30 cellular contexts compared by ENCODE assay signal in the genomic region with DNA sequence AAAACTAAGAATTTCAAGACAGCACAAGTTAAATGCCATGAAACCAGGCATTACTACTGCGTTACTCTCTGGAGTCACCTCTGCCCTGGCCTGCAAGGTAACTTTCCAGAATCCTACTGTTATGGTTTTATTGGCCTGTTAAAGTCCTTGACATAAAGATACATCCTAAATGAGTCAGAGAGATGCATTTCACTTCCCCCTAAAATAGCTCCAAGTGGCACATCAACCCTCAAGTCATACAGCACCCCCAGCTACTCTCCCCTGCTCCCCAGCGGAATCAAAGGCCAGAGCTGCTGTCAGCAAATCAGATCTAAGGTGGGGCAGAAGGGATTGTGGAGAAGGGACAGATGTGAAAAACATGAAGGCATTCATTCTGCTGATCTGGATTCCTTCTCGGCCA. TPM values are rescaled to one million over a fixed set of nuclear protein-coding genes. Genes with fewer than 3 reads are reported as not detected.
DNase-seq lines count a peak whose midpoint lies in the region; ATAC-seq, FAIRE-seq and TF ChIP-seq lines count a peak whose summit lies in the region.
"Had no signal": no experiment of that assay in that cellular context is flagged by ENCODE, and none has a peak within 500 bp of the region (broad histone marks: within the 10 kb centered on the region; RNA-seq: fewer than 3 reads in every experiment).

No MANE protein-coding gene starts in this region.

- SMC1A ChIA-PET in GM12878 (lab: Charles Lee; ENCODE audit: uncharacterized antibody, unreplicated experiment), result interaction anchor here (1.7 to 3.4 kb wide), 3 partner anchors 10 to 33 kb away, joined by 3 to 19 read pairs (median 14); partner anchors contain the start of gene CCL1

- H3K27me3 Mint-ChIP-seq in T-helper 1 cell treated with Interleukin-12 subunit alpha and Interleukin-12 subunit beta and Interleukin-4 antibody, amounts not matched to agents 30 μg/mL and 1 μg/mL, for 36 hours (ENCODE audit: low read depth), result peaks cover 24% of the 10 kb centered on the region
- H3K27me3 Mint-ChIP-seq in activated CD4-positive, alpha-beta memory T cell treated with anti-CD3 and anti-CD28 coated beads for 36 hours, result peaks cover 5% of the 10 kb centered on the region

- POLR2A ChIA-PET in GM12878 (lab: Charles Lee), result interaction anchor here (1.3 to 2.0 kb wide), 2 partner anchors 9 to 12 kb away, joined by 3 to 5 read pairs; partner anchors contain the start of gene CCL1
- POLR2A ChIA-PET in GM10248 (lab: Yijun Ruan, JAX), result no interaction called here
- POLR2A ChIA-PET in activated CD4-positive, alpha-beta memory T cell treated with anti-CD3 and anti-CD28 coated beads for 36 hours (lab: Charles Lee), result no interaction called here

- H3K9me3 ChIP-seq in GM12878 (replicated peaks; ENCODE audit: control insufficient read depth, insufficient read depth, low read length), result no peaks in the 10 kb centered on the region
- no peaks in the 10 kb centered on the region for H3K9me3 ChIP-seq in Karpas-422 (ENCODE audit: low read length)
- no peaks in the 10 kb centered on the region for H3K9me3 ChIP-seq in esophagus squamous epithelium
- H3K9me3 ChIP-seq: heart left ventricle, transverse colon had no signal

- no peaks in the 10 kb centered on the region for H3K36me3 ChIP-seq in GM12878 (ENCODE audit: control insufficient read depth in 2 of 2, insufficient read depth in 2 of 2, low read length in 1 of 2)
- H3K36me3 ChIP-seq in Karpas-422 (ENCODE audit: insufficient read depth, low read length), result no peaks in the 10 kb centered on the region
- no peaks in the 10 kb centered on the region for H3K36me3 ChIP-seq in esophagus squamous epithelium
- H3K36me3 ChIP-seq: heart left ventricle, transverse colon had no signal

- ATAC-seq in GM12878, result no peak; the same call in 1 of the 3 replicates
- ATAC-seq: heart left ventricle, PC-3, sciatic nerve had no signal

- TF ChIP-seq POLR2A in GM12878 (IDR thresholded peaks at IDR 0.05; ENCODE audit: low read depth, low read length) (no peak), esophagus squamous epithelium (IDR thresholded peaks at IDR 0.05) (no peak)

- no peak for FAIRE-seq in GM12878 (lab: Jason Lieb, UNC)

- no peak overlapping the region for H3K4me3 ChIP-seq in GM12878
- H3K4me3 ChIP-seq in Karpas-422 (ENCODE audit: low read length), result no peak overlapping the region
- no peak overlapping the region for H3K4me3 ChIP-seq in esophagus squamous epithelium
- H3K4me3 ChIP-seq: heart left ventricle, transverse colon had no signal

- H4K20me1 ChIP-seq in GM12878 (ENCODE audit: control insufficient read depth, insufficient read depth) (no peaks in the 10 kb centered on the region), Karpas-422 (ENCODE audit: insufficient read depth, low read depth, low read length) (no peaks in the 10 kb centered on the region)

- H3K79me2 ChIP-seq in GM12878 (ENCODE audit: control insufficient read depth, insufficient read depth, low read length) (no peaks in the 10 kb centered on the region), Karpas-422 (ENCODE audit: low read length) (no peaks in the 10 kb centered on the region)

- RAD21 ChIA-PET in GM12878 (lab: Charles Lee; ENCODE audit: unreplicated experiment), result interaction anchor here (1.4 to 2.7 kb wide), 2 partner anchors 9 to 11 kb away, joined by 6 to 7 read pairs; partner anchors contain the start of gene CCL1

- BruUV-seq in GM12878 (replicated peaks; lab: Mats Ljungman, UMichigan), result no TSS peak

- H3K9me2 ChIP-seq in Karpas-422 (replicated peaks; ENCODE audit: insufficient read depth, low read length), result no peaks in the 10 kb centered on the region

- H3K9ac ChIP-seq in GM12878 (ENCODE audit: control insufficient read depth, insufficient read depth, low read length) (no peak overlapping the region), Karpas-422 (ENCODE audit: low read length) (no peak overlapping the region)

- no peak for TF ChIP-seq RAD21 in GM12878 (IDR thresholded peaks at IDR 0.05; ENCODE audit: insufficient read depth, low read depth, low read length)

- H2AFZ ChIP-seq in GM12878 (ENCODE audit: control insufficient read depth, low read depth, low read length) (no peak overlapping the region), Karpas-422 (ENCODE audit: low read length) (no peak overlapping the region)

- intact Hi-C loops in GM12878 (cut with micrococcal nuclease; ENCODE audit: unreplicated experiment), result loop anchor here (10.0 kb wide), 1 partner anchor 407 kb away; no protein-coding TSS in a partner anchor
- intact Hi-C loops in esophagus squamous epithelium (cut with DNase I), result loop anchor here (10.0 kb wide), 1 partner anchor 63 kb away; no protein-coding TSS in a partner anchor
- intact Hi-C loops in activated CD4-positive, alpha-beta memory T cell treated with anti-CD3 and anti-CD28 coated beads for 36 hours (cut with micrococcal nuclease), result no loop called here

- H3K36me3 Mint-ChIP-seq in T-helper 1 cell treated with Interleukin-12 subunit alpha and Interleukin-12 subunit beta and Interleukin-4 antibody, amounts not matched to agents 30 μg/mL and 1 μg/mL, for 36 hours (ENCODE audit: low read depth), result no peaks in the 10 kb centered on the region
- H3K36me3 Mint-ChIP-seq in activated CD4-positive, alpha-beta memory T cell treated with anti-CD3 and anti-CD28 coated beads for 36 hours, result no peaks in the 10 kb centered on the region
- H3K36me3 Mint-ChIP-seq: activated naive CD8-positive, alpha-beta T cell treated with anti-CD3 and anti-CD28 coated beads, Interleukin-2, amount 10 ng/mL, durations not matched to agents 7 days and 5 days had no signal

- H3K27me3 ChIP-seq in GM12878 (replicated peaks in 1 of 2; ENCODE audit: control insufficient read depth in 2 of 2, insufficient read depth in 2 of 2, low read length in 1 of 2) (peaks cover 0 to 12% of the 10 kb centered on the region in 2 experiments; a peak in 2 of 4 replicates), Karpas-422 (ENCODE audit: low read length) (no peaks in the 10 kb centered on the region), esophagus squamous epithelium (peaks cover 0 to 19% (median 0%) of the 10 kb centered on the region in 4 donors)
- H3K27me3 ChIP-seq: transverse colon had no signal

- 55% methylated on average over 3 of the region's 3 CpGs for WGBS in GM12878 (ENCODE audit: insufficient coverage, insufficient replicate concordance, low lambda C conversion rate, missing lambda C conversion rate)
- WGBS in esophagus squamous epithelium, 2 donors, result 75 to 78% methylated on average over 3 of the region's 3 CpGs

- H3K4me1 Mint-ChIP-seq in T-helper 1 cell treated with Interleukin-12 subunit alpha and Interleukin-12 subunit beta and Interleukin-4 antibody, amounts not matched to agents 30 μg/mL and 1 μg/mL, for 36 hours (ENCODE audit: low read depth), result peaks cover 29% of the 10 kb centered on the region
- H3K4me1 Mint-ChIP-seq in activated CD4-positive, alpha-beta memory T cell treated with anti-CD3 and anti-CD28 coated beads for 36 hours (ENCODE audit: low read depth), result peaks cover 7% of the 10 kb centered on the region

- H3K4me3 Mint-ChIP-seq in T-helper 1 cell treated with Interleukin-12 subunit alpha and Interleukin-12 subunit beta and Interleukin-4 antibody, amounts not matched to agents 30 μg/mL and 1 μg/mL, for 36 hours, result no peak overlapping the region
- H3K4me3 Mint-ChIP-seq in activated CD4-positive, alpha-beta memory T cell treated with anti-CD3 and anti-CD28 coated beads for 36 hours, result no peak overlapping the region
- H3K4me3 Mint-ChIP-seq: activated B cell treated with CpG ODN at 0.5 μM for 24 hours; activated naive CD8-positive, alpha-beta T cell treated with anti-CD3 and anti-CD28 coated beads, Interleukin-2, amount 10 ng/mL, durations not matched to agents 7 days and 5 days had no signal

- H3K27ac ChIP-seq in GM12878 (ENCODE audit: control insufficient read depth, insufficient read depth), result no peak overlapping the region
- no peak overlapping the region for H3K27ac ChIP-seq in Karpas-422 (ENCODE audit: low read length)
- H3K27ac ChIP-seq in esophagus squamous epithelium, result no peak overlapping the region
- H3K27ac ChIP-seq: heart left ventricle had no signal

- H3K9me3 Mint-ChIP-seq in T-helper 1 cell treated with Interleukin-12 subunit alpha and Interleukin-12 subunit beta and Interleukin-4 antibody, amounts not matched to agents 30 μg/mL and 1 μg/mL, for 36 hours, result no peaks in the 10 kb centered on the region
- H3K9me3 Mint-ChIP-seq in activated CD4-positive, alpha-beta memory T cell treated with anti-CD3 and anti-CD28 coated beads for 36 hours, result no peaks in the 10 kb centered on the region
- H3K9me3 Mint-ChIP-seq: activated B cell treated with CpG ODN at 0.5 μM for 24 hours; activated naive CD8-positive, alpha-beta T cell treated with anti-CD3 and anti-CD28 coated beads, Interleukin-2, amount 10 ng/mL, durations not matched to agents 7 days and 5 days had no signal

- peak overlapping the region; percentile 18 for H3K27ac Mint-ChIP-seq in T-helper 1 cell treated with Interleukin-12 subunit alpha and Interleukin-12 subunit beta and Interleukin-4 antibody, amounts not matched to agents 30 μg/mL and 1 μg/mL, for 36 hours
- H3K27ac Mint-ChIP-seq in activated CD4-positive, alpha-beta memory T cell treated with anti-CD3 and anti-CD28 coated beads for 36 hours, result no peak overlapping the region
- H3K27ac Mint-ChIP-seq: activated B cell treated with CpG ODN at 0.5 μM for 24 hours; activated naive CD8-positive, alpha-beta T cell treated with anti-CD3 and anti-CD28 coated beads, Interleukin-2, amount 10 ng/mL, durations not matched to agents 7 days and 5 days had no signal

- H3K4me2 ChIP-seq in GM12878 (ENCODE audit: control insufficient read depth, insufficient read depth), result no peak overlapping the region
- no peak overlapping the region for H3K4me2 ChIP-seq in Karpas-422 (ENCODE audit: low read depth, low read length, poor library complexity, severe bottlenecking)

- H3K4me1 ChIP-seq in GM12878 (ENCODE audit: control insufficient read depth, insufficient read depth, low read length), result peaks cover 13% of the 10 kb centered on the region
- H3K4me1 ChIP-seq in Karpas-422 (ENCODE audit: low read length), result no peaks in the 10 kb centered on the region
- H3K4me1 ChIP-seq in esophagus squamous epithelium, result no peaks in the 10 kb centered on the region

- CTCF ChIA-PET in GM12878 (lab: Yijun Ruan, JAX) (interaction anchor here (0.9 to 7.2 kb wide), 6 partner anchors 9 to 171 kb away, joined by 3 to 66 read pairs (median 3); partner anchors contain the start of gene CCL1), GM10248 (lab: Yijun Ruan, JAX) (interaction anchor here (3.1 to 6.7 kb wide), 2 partner anchors 9 to 170 kb away, joined by 11 to 62 read pairs; partner anchors contain the start of gene CCL1)
- CTCF ChIA-PET in activated CD4-positive, alpha-beta memory T cell treated with anti-CD3 and anti-CD28 coated beads for 36 hours (lab: Charles Lee), result interaction anchor here (0.9 to 5.7 kb wide), 3 partner anchors 10 to 18 kb away, joined by 3 to 46 read pairs (median 6); partner anchors contain the start of gene CCL1

- in situ Hi-C loops in GM12878 (cut with MboI), result no loop called here

- TF ChIP-seq CTCF in GM12878 (IDR thresholded peaks at IDR 0.05 in 2 of 3, conservative IDR thresholded peaks at IDR 0.05 in 1 of 3; ENCODE audit: control insufficient read depth in 2 of 3, extremely low read depth in 1 of 3, insufficient read depth in 1 of 3, low read depth in 3 of 3, low read length in 3 of 3) (no peak), GM10248 (IDR thresholded peaks at IDR 0.05; ENCODE audit: control extremely low read depth, extremely low read depth, low read depth, missing control alignments) (no peak), esophagus squamous epithelium (IDR thresholded peaks at IDR 0.05) (no peak)

- TF ChIP-seq EP300 in GM12878 (IDR thresholded peaks at IDR 0.05; ENCODE audit: borderline replicate concordance in 1 of 2, control insufficient read depth in 1 of 2, low read depth in 2 of 2, low read length in 2 of 2), result no peak

- DNase-seq in T-helper 1 cell (no peak), MV-4-11 (lab: John Stamatoyannopoulos, UW) (peak; percentile 52), GM12878 (ENCODE audit: low read depth, low spot score) (no peak), Karpas-422 (no peak), GM10248 (ENCODE audit: extremely low spot score) (no peak), esophagus squamous epithelium (lab: John Stamatoyannopoulos, UW) (no peak)
- no peak for DNase-seq in activated CD4-positive, alpha-beta memory T cell treated with anti-CD3 and anti-CD28 coated beads for 36 hours
- DNase-seq: activated B cell treated with CpG ODN at 0.5 μM for 24 hours; activated CD4-positive, alpha-beta T cell treated with anti-CD3 and anti-CD28 coated beads, Interleukin-2, amount 50 U/mL, for 48 hours; activated CD8-positive, alpha-beta memory T cell treated with anti-CD3 and anti-CD28 coated beads, Interleukin-2, amount 50 U/mL, for 48 hours; activated effector memory CD4-positive, alpha-beta T cell treated with Interleukin-2 at 50 U/mL for 16 hours; activated naive CD8-positive, alpha-beta T cell treated with anti-CD3 and anti-CD28 coated beads, Interleukin-2, amount 10 ng/mL, durations not matched to agents 7 days and 5 days; DMS53; GOT3; heart left ventricle; KBM-7; NCI-H1417 treated with DMSO at 0.1 percent for 48 hours; NCI-H2107; NCI-H524; Right ventricle myocardium superior; T-helper 9 cell; transverse colon had no signal

RNA-seq across cellular contexts. Expression of gene CCL1, which starts 8.4 kb away (rescaled TPM):
- total RNA-seq in GM12878 (2013; cell fraction: nucleolus; rRNA removed), result not detected in 2 replicates
- total RNA-seq in GM12878 (2014; rRNA removed) (0.28 and 0.33 TPM in 2 replicates), GM12878 (2014; rRNA removed; fragmentation: Illumina TruSeq; extraction: Trizol) (not detected in 2 replicates), GM12878 (2021) (0.54 TPM in 1 of 2 replicates, not detected in the other), esophagus squamous epithelium (not detected)
- not detected for polyA plus RNA-seq in GM12878 (2011; ENCODE audit: low read depth)
- polyA plus RNA-seq in GM12878 (2011; rRNA removed) (0.14 TPM in 1 of 2 replicates, not detected in the other), GM12878 (2014; fragmentation: Illumina TruSeq; extraction: Trizol) (not detected in 2 replicates), GM12878 (2014; fragmentation: Nextera tagmentation; extraction: Ambion mirVana) (1 to 10 TPM in 1 of 2 experiments, under 1 TPM in 1; 0.84 to 1.8 TPM), GM12878 (2014; rRNA removed) (0.28 and 0.40 TPM in 2 replicates), GM12878 (2016; fragmentation: Nextera tagmentation; extraction: Ambion mirVana) (under 1 TPM in 1 of 2 experiments, not detected in 1; 0.40 TPM)
- 0.15 TPM in 1 of 2 replicates, not detected in the other for polyA plus RNA-seq in GM12878 (2011; cell fraction: cytosol; rRNA removed)
- polyA plus RNA-seq in GM12878 (2011; cell fraction: nucleus; rRNA removed), result not detected in 2 replicates
- polyA plus RNA-seq in GM12878 (2012), result 0.39 TPM in 1 of 2 replicates, not detected in the other
- polyA minus RNA-seq in GM12878 (2011; rRNA and poly(A)+ RNA removed), result not detected in 2 replicates
- not detected in 2 replicates for polyA minus RNA-seq in GM12878 (2011; cell fraction: cytosol; rRNA and poly(A)+ RNA removed)
- not detected in 2 replicates for polyA minus RNA-seq in GM12878 (2011; cell fraction: nucleus; rRNA and poly(A)+ RNA removed)
- total RNA-seq in Karpas-422 (2014; rRNA removed; shearing (Covaris generic); ENCODE audit: low replicate concordance), result not detected in 2 replicates
- total RNA-seq in activated CD4-positive, alpha-beta memory T cell treated with anti-CD3 and anti-CD28 coated beads for 36 hours, result under 1 TPM; 0.44 to 0.67 TPM
- total RNA-seq: A172; activated B cell treated with CpG ODN at 0.5 μM for 24 hours; activated naive CD8-positive, alpha-beta T cell treated with anti-CD3 and anti-CD28 coated beads, Interleukin-2, amount 10 ng/mL, durations not matched to agents 7 days and 5 days; fibroblast of villous mesenchyme; heart left ventricle; HT1080; mammary epithelial cell; PC-3; posterior vena cava; Right ventricle myocardium superior; sciatic nerve; transverse colon had no signal
- polyA plus RNA-seq: heart left ventricle, mammary epithelial cell had no signal

RNA-seq across cellular contexts. Expression of gene CCL13, which starts 15.1 kb away (rescaled TPM):
- total RNA-seq in GM12878 (2013; cell fraction: nucleolus; rRNA removed), result not detected in 2 replicates
- total RNA-seq in GM12878 (2014; rRNA removed) (not detected in 2 replicates), GM12878 (2014; rRNA removed; fragmentation: Illumina TruSeq; extraction: Trizol) (not detected in 2 replicates), GM12878 (2021) (not detected in 2 replicates), esophagus squamous epithelium (1 to 10 TPM in 2 of 4 donors, under 1 TPM in 1, not detected in 1; 0.57 to 1.6 (median 1.4) TPM)
- not detected for polyA plus RNA-seq in GM12878 (2011; ENCODE audit: low read depth)
- polyA plus RNA-seq in GM12878 (2011; rRNA removed) (not detected in 2 replicates), GM12878 (2014; fragmentation: Illumina TruSeq; extraction: Trizol) (not detected in 2 replicates), GM12878 (2014; fragmentation: Nextera tagmentation; extraction: Ambion mirVana) (not detected), GM12878 (2014; rRNA removed) (not detected in 2 replicates), GM12878 (2016; fragmentation: Nextera tagmentation; extraction: Ambion mirVana) (not detected)
- polyA plus RNA-seq in GM12878 (2011; cell fraction: cytosol; rRNA removed), result not detected in 2 replicates
- polyA plus RNA-seq in GM12878 (2011; cell fraction: nucleus; rRNA removed), result not detected in 2 replicates
- not detected in 2 replicates for polyA plus RNA-seq in GM12878 (2012)
- not detected in 2 replicates for polyA minus RNA-seq in GM12878 (2011; rRNA and poly(A)+ RNA removed)
- not detected in 2 replicates for polyA minus RNA-seq in GM12878 (2011; cell fraction: cytosol; rRNA and poly(A)+ RNA removed)
- not detected in 2 replicates for polyA minus RNA-seq in GM12878 (2011; cell fraction: nucleus; rRNA and poly(A)+ RNA removed)
- total RNA-seq in Karpas-422 (2014; rRNA removed; shearing (Covaris generic); ENCODE audit: low replicate concordance), result not detected in 2 replicates
- not detected for total RNA-seq in activated CD4-positive, alpha-beta memory T cell treated with anti-CD3 and anti-CD28 coated beads for 36 hours
- total RNA-seq: A172; activated B cell treated with CpG ODN at 0.5 μM for 24 hours; activated naive CD8-positive, alpha-beta T cell treated with anti-CD3 and anti-CD28 coated beads, Interleukin-2, amount 10 ng/mL, durations not matched to agents 7 days and 5 days; fibroblast of villous mesenchyme; HT1080; mammary epithelial cell; PC-3 had no signal
- polyA plus RNA-seq: mammary epithelial cell had no signal

RNA-seq across cellular contexts. Expression of gene CCL8, which starts 52.2 kb away (rescaled TPM):
- total RNA-seq in GM12878 (2013; cell fraction: nucleolus; rRNA removed), result not detected in 2 replicates
- not detected in 2 replicates for total RNA-seq in GM12878 (2014; rRNA removed)
- not detected in 2 replicates for total RNA-seq in GM12878 (2014; rRNA removed; fragmentation: Illumina TruSeq; extraction: Trizol)
- not detected in 2 replicates for total RNA-seq in GM12878 (2021)
- not detected for polyA plus RNA-seq in GM12878 (2011; ENCODE audit: low read depth)
- not detected in 2 replicates for polyA plus RNA-seq in GM12878 (2011; rRNA removed)
- polyA plus RNA-seq in GM12878 (2011; cell fraction: cytosol; rRNA removed), result not detected in 2 replicates
- polyA plus RNA-seq in GM12878 (2011; cell fraction: nucleus; rRNA removed), result not detected in 2 replicates
- polyA plus RNA-seq in GM12878 (2012), result not detected in 2 replicates
- polyA plus RNA-seq in GM12878 (2014; fragmentation: Illumina TruSeq; extraction: Trizol), result not detected in 2 replicates
- polyA plus RNA-seq in GM12878 (2014; fragmentation: Nextera tagmentation; extraction: Ambion mirVana), result not detected
- polyA plus RNA-seq in GM12878 (2014; rRNA removed), result not detected in 2 replicates
- not detected for polyA plus RNA-seq in GM12878 (2016; fragmentation: Nextera tagmentation; extraction: Ambion mirVana)
- polyA minus RNA-seq in GM12878 (2011; rRNA and poly(A)+ RNA removed), result not detected in 2 replicates
- polyA minus RNA-seq in GM12878 (2011; cell fraction: cytosol; rRNA and poly(A)+ RNA removed), result not detected in 2 replicates
- not detected in 2 replicates for polyA minus RNA-seq in GM12878 (2011; cell fraction: nucleus; rRNA and poly(A)+ RNA removed)
- total RNA-seq in Karpas-422 (2014; rRNA removed; shearing (Covaris generic); ENCODE audit: low replicate concordance), result not detected in 2 replicates
- under 1 TPM in 1 of 4 donors, not detected in 3; 0.26 TPM for total RNA-seq in esophagus squamous epithelium
- total RNA-seq in activated CD4-positive, alpha-beta memory T cell treated with anti-CD3 and anti-CD28 coated beads for 36 hours, result not detected
- total RNA-seq: A172; activated B cell treated with CpG ODN at 0.5 μM for 24 hours; activated naive CD8-positive, alpha-beta T cell treated with anti-CD3 and anti-CD28 coated beads, Interleukin-2, amount 10 ng/mL, durations not matched to agents 7 days and 5 days; fibroblast of villous mesenchyme; HT1080; mammary epithelial cell; PC-3; Right ventricle myocardium superior had no signal
- polyA plus RNA-seq: mammary epithelial cell had no signal
